23 cellular contexts compared by ENCODE assay signal in the genomic region with DNA sequence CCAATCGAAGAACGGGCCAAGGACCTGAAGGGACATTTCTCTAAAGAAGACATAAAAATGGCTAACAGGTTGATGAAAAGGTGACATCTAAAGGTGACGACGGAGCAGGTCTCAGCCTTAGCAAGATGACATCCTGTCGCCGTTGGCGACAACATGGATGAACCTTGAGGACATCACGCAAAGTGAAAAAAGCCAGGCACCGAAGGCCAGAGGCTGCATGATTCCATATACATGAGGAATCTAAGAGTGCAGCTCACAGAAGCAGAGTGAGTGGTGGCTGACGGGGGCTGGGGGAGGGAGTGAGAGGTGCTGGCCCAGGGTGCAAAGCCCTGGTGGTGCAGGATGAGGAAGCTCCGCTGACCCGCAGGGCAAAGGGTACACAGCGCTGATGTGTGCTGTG. TPM values are rescaled to one million over a fixed set of nuclear protein-coding genes. Genes with fewer than 3 reads are reported as not detected.
"Had no signal": no experiment of that assay in that cellular context is flagged by ENCODE, and none has a peak within 500 bp of the region (broad histone marks: within the 10 kb centered on the region; RNA-seq: fewer than 3 reads in every experiment).

No MANE protein-coding gene starts in this region.

- H3K27ac ChIP-seq: heart left ventricle, neutrophil, right atrium auricular region, suprapubic skin, thyroid gland, upper lobe of right lung, vagina had no signal

- ATAC-seq: effector memory CD8-positive, alpha-beta T cell; heart left ventricle; naive thymus-derived CD4-positive, alpha-beta T cell; upper lobe of right lung had no signal

- DNase-seq: effector memory CD8-positive, alpha-beta T cell; erythroblast; foreskin melanocyte; heart left ventricle; hippocampal formation; mammary epithelial cell; naive thymus-derived CD4-positive, alpha-beta T cell; nephron progenitor cell; small intestine; stimulated activated CD4-positive, alpha-beta T cell treated with anti-CD3 and anti-CD28 coated beads, Interleukin-2, amount 100 ng/mL, for 48 hours; stimulated activated naive CD4-positive, alpha-beta T cell treated with Interleukin-2 at 50 U/mL for 16 hours; thyroid gland; upper lobe of right lung had no signal

- H3K4me3 Mint-ChIP-seq: dendritic cell treated with granulocyte-macrophage colony-stimulating factor and Interleukin-4, amounts not matched to agents 40 ng/mL and 50 ng/mL, for 4 days; effector memory CD8-positive, alpha-beta T cell; naive thymus-derived CD4-positive, alpha-beta T cell; nephron progenitor cell had no signal

- H3K9me3 ChIP-seq: neutrophil, right atrium auricular region, suprapubic skin, thyroid gland, upper lobe of right lung, vagina had no signal

- H3K4me1 ChIP-seq: heart left ventricle, right atrium auricular region, suprapubic skin, thyroid gland, upper lobe of right lung, vagina had no signal

- H3K27ac Mint-ChIP-seq: dendritic cell treated with granulocyte-macrophage colony-stimulating factor and Interleukin-4, amounts not matched to agents 40 ng/mL and 50 ng/mL, for 4 days; effector memory CD8-positive, alpha-beta T cell; naive thymus-derived CD4-positive, alpha-beta T cell; nephron progenitor cell had no signal

- H3K36me3 ChIP-seq: heart left ventricle, neutrophil, right atrium auricular region, suprapubic skin, thyroid gland, upper lobe of right lung, vagina had no signal

- H3K27me3 ChIP-seq: right atrium auricular region, thyroid gland, vagina had no signal

- H3K9me3 Mint-ChIP-seq: dendritic cell treated with granulocyte-macrophage colony-stimulating factor and Interleukin-4, amounts not matched to agents 40 ng/mL and 50 ng/mL, for 4 days; effector memory CD8-positive, alpha-beta T cell had no signal

- H3K4me3 ChIP-seq: heart left ventricle, right atrium auricular region, suprapubic skin, thyroid gland, upper lobe of right lung, vagina had no signal

- H3K4me1 Mint-ChIP-seq: naive thymus-derived CD4-positive, alpha-beta T cell had no signal

RNA-seq across cellular contexts. Expression of gene NKX6-2, which starts 34.1 kb away (rescaled TPM):
- total RNA-seq: endothelial cell of umbilical vein; heart left ventricle; liver; mammary epithelial cell; mesenteric fat pad; mononuclear cell; naive thymus-derived CD4-positive, alpha-beta T cell; osteoblast; right atrium auricular region; suprapubic skin; thyroid gland; upper lobe of right lung had no signal
- polyA plus RNA-seq: endothelial cell of umbilical vein, mammary epithelial cell had no signal
